ENCODE assay signal across 24 cellular contexts in the genomic region with DNA sequence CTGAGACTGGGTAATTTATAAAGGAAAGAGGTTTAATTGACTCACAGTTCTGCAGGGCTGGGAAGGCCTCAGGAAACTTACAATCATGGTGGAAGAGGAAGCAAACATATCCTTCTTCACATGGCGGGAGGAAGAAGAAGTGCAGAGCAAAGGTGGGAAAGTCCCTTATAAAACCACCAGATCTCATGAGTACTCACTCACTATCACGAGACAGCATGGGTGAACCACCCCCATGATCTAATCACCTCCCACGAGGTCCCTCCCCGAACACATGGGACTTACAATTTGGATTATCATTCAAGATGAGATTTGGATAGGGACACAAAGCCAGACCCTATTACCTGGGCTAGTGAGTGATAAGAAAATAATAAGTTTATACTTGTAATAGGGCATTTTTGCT.
A peak's percentile ranks its signal among the peaks of the same experiment; 100 is the strongest.
DNase-seq lines count a peak whose midpoint lies in the region; ATAC-seq, FAIRE-seq and TF ChIP-seq lines count a peak whose summit lies in the region.
"Had no signal": no experiment of that assay in that cellular context is flagged by ENCODE, and none has a peak within 500 bp of the region (broad histone marks: within the 10 kb centered on the region; RNA-seq: fewer than 3 reads in every experiment).

No MANE protein-coding gene starts in this region.

- H3K4me1 Mint-ChIP-seq in naive B cell, result peaks cover 4 to 7% (median 5%) of the 10 kb centered on the region in 3 donors
- no peaks in the 10 kb centered on the region for H3K4me1 Mint-ChIP-seq in T-helper 17 cell
- H3K4me1 Mint-ChIP-seq: CD4-positive, CD25-positive, alpha-beta regulatory T cell had no signal

- peaks cover 5 to 13% of the 10 kb centered on the region in 2 donors for H3K36me3 Mint-ChIP-seq in naive B cell
- no peaks in the 10 kb centered on the region for H3K36me3 Mint-ChIP-seq in T-helper 17 cell (ENCODE audit: low read depth)
- H3K36me3 Mint-ChIP-seq: CD4-positive, CD25-positive, alpha-beta regulatory T cell; CD8-positive, alpha-beta T cell had no signal

- no peak for TF ChIP-seq CTCF in HepG2 (CRISPR knock-in tag; IDR thresholded peaks at IDR 0.05)
- no peak for TF ChIP-seq CTCF in right lobe of liver (IDR thresholded peaks at IDR 0.05)

- peaks cover 23 to 32% (median 31%) of the 10 kb centered on the region in 3 donors for H3K27me3 Mint-ChIP-seq in naive B cell
- peaks cover 10% of the 10 kb centered on the region for H3K27me3 Mint-ChIP-seq in T-helper 17 cell

- no peak overlapping the region for H3K4me2 ChIP-seq in HepG2 (ENCODE audit: low read depth, low read length)
- H3K4me2 ChIP-seq: A549, GM23338 had no signal

- no peak overlapping the region for H3K4me3 ChIP-seq in HepG2 (replicated peaks in 1 of 3; ENCODE audit: insufficient read depth in 1 of 3, low read depth in 2 of 3, low read length in 3 of 3)
- H3K4me3 ChIP-seq in right lobe of liver, result no peak overlapping the region
- H3K4me3 ChIP-seq: A549, GM23338 had no signal

- H3K9me3 ChIP-seq in HepG2 (ENCODE audit: low read length) (no peaks in the 10 kb centered on the region), right lobe of liver (no peaks in the 10 kb centered on the region), T-helper 17 cell (ENCODE audit: control insufficient read depth, low read length, poor library complexity, severe bottlenecking) (peaks cover 3% of the 10 kb centered on the region)

- peak overlapping the region in 1 of 6 donors; percentile 66 for H3K27ac Mint-ChIP-seq in naive B cell
- no peak overlapping the region for H3K27ac Mint-ChIP-seq in T-helper 17 cell
- H3K27ac Mint-ChIP-seq: CD4-positive, CD25-positive, alpha-beta regulatory T cell; CD8-positive, alpha-beta T cell; GM23338; H9 had no signal

- no peaks in the 10 kb centered on the region for H3K4me1 ChIP-seq in HepG2 (ENCODE audit: insufficient read depth, low read length)
- H3K4me1 ChIP-seq in right lobe of liver, result no peaks in the 10 kb centered on the region
- H3K4me1 ChIP-seq: A549 had no signal

- H4K20me1 ChIP-seq in HepG2 (ENCODE audit: insufficient read depth, low read length), result no peaks in the 10 kb centered on the region

- TF ChIP-seq EP300 in HepG2 (IDR thresholded peaks at IDR 0.05; ENCODE audit: low read depth in 2 of 2, low read length in 2 of 2), result no peak
- no peak for TF ChIP-seq EP300 in HepG2 (CRISPR knock-in tag; IDR thresholded peaks at IDR 0.05; ENCODE audit: borderline replicate concordance)

- H3K4me3 Mint-ChIP-seq in naive B cell (no peak overlapping the region), T-helper 17 cell (no peak overlapping the region)
- H3K4me3 Mint-ChIP-seq: CD4-positive, CD25-positive, alpha-beta regulatory T cell; CD8-positive, alpha-beta T cell; GM23338; H9 had no signal

- in situ Hi-C loops in HepG2 (cut with HindIII; ENCODE audit: extremely low pct_ligation_motif_present, low pct_unique_long_range_greater_than_20kb), result no loop called here

- no peak for DNase-seq in HepG2 (ENCODE audit: low spot score)
- no peak for DNase-seq in right lobe of liver
- DNase-seq in NAMALWA (ENCODE audit: low spot score), result peak; percentile 15
- peak; percentile 9 for DNase-seq in NCI-H82 treated with DMSO at 0.1 percent for 48 hours (lab: John Stamatoyannopoulos, UW; ENCODE audit: unreplicated experiment)
- DNase-seq in naive B cell, result peak; percentile 1
- no peak for DNase-seq in COR-L47 (lab: John Stamatoyannopoulos, UW)
- no peak for DNase-seq in T-helper 17 cell
- no peak for DNase-seq in LoVo (ENCODE audit: low spot score)
- DNase-seq: 8988T; ACHN; AML-193; C1 segment of cervical spinal cord; CD4-positive, CD25-positive, alpha-beta regulatory T cell; CD8-positive, alpha-beta T cell; DMS 273 treated with DMSO at 0.1 percent for 48 hours; DMS53; DMS79 treated with DMSO at 0.1 percent for 48 hours; GF-D8; H9 had no signal

- no peak for TF ChIP-seq RAD21 in HepG2 (CRISPR knock-in tag; IDR thresholded peaks at IDR 0.05)

- intact Hi-C loops in HepG2 (cut with micrococcal nuclease; ENCODE audit: unreplicated experiment) (no loop called here), right lobe of liver (cut with DNase I) (no loop called here)

- WGBS in HepG2 (ENCODE audit: low lambda C conversion rate), result 4% methylated on average over 4 of the region's 4 CpGs
- 33% methylated on average over 4 of the region's 4 CpGs for WGBS in right lobe of liver (ENCODE audit: insufficient coverage, low coverage, low lambda C conversion rate, missing lambda C conversion rate)

- no peak overlapping the region for H3K9ac ChIP-seq in HepG2 (ENCODE audit: insufficient read depth, low read depth, low read length)

- CTCF ChIA-PET in HepG2 (lab: Yijun Ruan, JAX; ENCODE audit: low intra/inter-chr PET ratio, low total read pairs), result no interaction called here

- no peak overlapping the region for H2AFZ ChIP-seq in HepG2 (ENCODE audit: low read length)

- H3K27me3 ChIP-seq in HepG2 (ENCODE audit: control insufficient read depth in 1 of 2, insufficient read depth in 2 of 2, low read length in 2 of 2) (no peaks in the 10 kb centered on the region), right lobe of liver (no peaks in the 10 kb centered on the region)

- FAIRE-seq in HepG2 (lab: Jason Lieb, UNC), result no peak
- FAIRE-seq: A549, D721Med, GM18507 had no signal

- no peaks in the 10 kb centered on the region for H3K79me2 ChIP-seq in HepG2 (ENCODE audit: insufficient read depth, low read length)

- ATAC-seq in HepG2, result no peak
- ATAC-seq in right lobe of liver, result no peak
- ATAC-seq in naive B cell (ENCODE audit: low read depth in 2 of 2), result peak; percentile 56 to 68
- ATAC-seq in T-helper 17 cell, result no peak
- ATAC-seq: A549; CD8-positive, alpha-beta T cell; GM23338; HCT116 had no signal

- H3K27ac ChIP-seq in HepG2 (ENCODE audit: extremely low read length, insufficient read depth, low read length), result no peak overlapping the region
- H3K27ac ChIP-seq in right lobe of liver, result no peak overlapping the region
- H3K27ac ChIP-seq: A549 had no signal

- peaks cover 14 to 53% (median 20%) of the 10 kb centered on the region in 7 donors for H3K9me3 Mint-ChIP-seq in naive B cell
- H3K9me3 Mint-ChIP-seq: GM23338 had no signal

- no TSS peak for BruUV-seq in HepG2 (replicated peaks; lab: Mats Ljungman, UMichigan)

- POLR2A ChIA-PET in HepG2 (lab: Yijun Ruan, JAX), result no interaction called here

- TF ChIP-seq POLR2A in HepG2 (IDR thresholded peaks at IDR 0.05; ENCODE audit: insufficient read depth in 1 of 2, low read depth in 2 of 2, low read length in 2 of 2), result no peak
- no peak for TF ChIP-seq POLR2A in right lobe of liver (IDR thresholded peaks at IDR 0.05)

- H3K36me3 ChIP-seq in HepG2 (replicated peaks in 1 of 2; ENCODE audit: control insufficient read depth in 1 of 2, insufficient read depth in 2 of 2, low read length in 2 of 2), result no peaks in the 10 kb centered on the region
- H3K36me3 ChIP-seq in right lobe of liver, result no peaks in the 10 kb centered on the region

TF ChIP-seq in HepG2, 621 proteins besides CTCF, POLR2A, EP300 and RAD21:
- TF ChIP-seq, protein P1, sequence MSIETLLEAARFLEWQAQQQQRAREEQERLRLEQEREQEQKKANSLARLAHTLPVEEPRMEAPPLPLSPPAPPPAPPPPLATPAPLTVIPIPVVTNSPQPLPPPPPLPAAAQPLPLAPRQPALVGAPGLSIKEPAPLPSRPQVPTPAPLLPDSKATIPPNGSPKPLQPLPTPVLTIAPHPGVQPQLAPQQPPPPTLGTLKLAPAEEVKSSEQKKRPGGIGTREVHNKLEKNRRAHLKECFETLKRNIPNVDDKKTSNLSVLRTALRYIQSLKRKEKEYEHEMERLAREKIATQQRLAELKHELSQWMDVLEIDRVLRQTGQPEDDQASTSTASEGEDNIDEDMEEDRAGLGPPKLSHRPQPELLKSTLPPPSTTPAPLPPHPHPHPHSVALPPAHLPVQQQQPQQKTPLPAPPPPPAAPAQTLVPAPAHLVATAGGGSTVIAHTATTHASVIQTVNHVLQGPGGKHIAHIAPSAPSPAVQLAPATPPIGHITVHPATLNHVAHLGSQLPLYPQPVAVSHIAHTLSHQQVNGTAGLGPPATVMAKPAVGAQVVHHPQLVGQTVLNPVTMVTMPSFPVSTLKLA (IDR thresholded peaks at IDR 0.05), result peak; percentile 54
- TF ChIP-seq KLF12 (CRISPR knock-in tag; IDR thresholded peaks at IDR 0.05; ENCODE audit: borderline replicate concordance), result no peak

Comparison
In these comparisons a context has a peak if more than half of its experiments do, and no peak if none do; other contexts are left out.
1. ATAC-seq: peak in naive B cell (2 of 2); none in HepG2 (single experiment), right lobe of liver (0 of 4) and T-helper 17 cell (single experiment).
2. DNase-seq: peak in NAMALWA (single experiment), NCI-H82 treated with DMSO at 0.1 percent for 48 hours (single experiment) and naive B cell (single experiment); none in HepG2 (single experiment), right lobe of liver (0 of 3), COR-L47 (single experiment), T-helper 17 cell (0 of 3) and LoVo (single experiment).